ENCODE assay signal across 8 cellular contexts in genomic region chr9:137034709-137035506, GRCh38. TPM values are rescaled to one million over a fixed set of nuclear protein-coding genes. Genes with fewer than 3 reads are reported as not detected.
DNase-seq lines count a peak whose midpoint lies in the region; ATAC-seq and TF ChIP-seq lines count a peak whose summit lies in the region.

No MANE protein-coding gene starts in this region.

- no peaks in the 10 kb centered on the region for H3K9me3 Mint-ChIP-seq in stimulated activated naive CD8-positive, alpha-beta T cell treated with anti-CD3 and anti-CD28 coated beads, Interleukin-15, amount 100 ng/mL, for 72 hours

- H3K9me3 ChIP-seq in neutrophil = no peaks in the 10 kb centered on the region

- H3K4me3 ChIP-seq in fibroblast of the aortic adventitia (ENCODE audit: low read depth, low read length) (no peak overlapping the region), neutrophil (ENCODE audit: low read depth in 1 of 2, low read length in 1 of 2) (peak overlapping the region; percentile 83 to 86)

- H3K4me1 Mint-ChIP-seq in stimulated activated naive CD8-positive, alpha-beta T cell treated with anti-CD3 and anti-CD28 coated beads, Interleukin-15, amount 100 ng/mL, for 72 hours = peaks cover 58% of the 10 kb centered on the region

- ATAC-seq in stimulated activated naive CD8-positive, alpha-beta T cell treated with anti-CD3 and anti-CD28 coated beads, Interleukin-15, amount 100 ng/mL, for 72 hours = peak; percentile 86

- H3K4me1 ChIP-seq in neutrophil (ENCODE audit: control insufficient read depth in 1 of 2, insufficient read depth in 1 of 2, low read depth in 1 of 2, low read length in 1 of 2) = peaks cover 50 to 59% of the 10 kb centered on the region in 2 experiments

- TF ChIP-seq CTCF in fibroblast of the aortic adventitia (IDR thresholded peaks at IDR 0.05; ENCODE audit: insufficient read depth, low read length) (peak; percentile 93), neutrophil (IDR thresholded peaks at IDR 0.05) (peak; percentile 93)

- H3K27ac ChIP-seq in neutrophil = peak overlapping the region; percentile 91

- peak overlapping the region; percentile 84 to 85 for H3K27ac Mint-ChIP-seq in stimulated activated naive CD8-positive, alpha-beta T cell treated with anti-CD3 and anti-CD28 coated beads, Interleukin-15, amount 100 ng/mL, for 72 hours

- peak; percentile 90 for DNase-seq in AG20443 (ENCODE audit: low spot score)
- peak; percentile 96 for DNase-seq in GM19238 (ENCODE audit: insufficient read length, low spot score)
- peak; percentile 81 for DNase-seq in M059J (ENCODE audit: low read depth)
- peak; percentile 35 for DNase-seq in SIG-M5 (lab: John Stamatoyannopoulos, UW)
- peak; percentile 76 for DNase-seq in activated T-helper 9 cell treated with anti-CD3 and anti-CD28 coated beads, Interleukin-2, amount 50 U/mL, for 16 hours (ENCODE audit: low read depth)
- DNase-seq in fibroblast of the aortic adventitia (ENCODE audit: low read depth) = peak; percentile 85
- DNase-seq in stimulated activated naive CD8-positive, alpha-beta T cell treated with anti-CD3 and anti-CD28 coated beads, Interleukin-15, amount 100 ng/mL, for 72 hours = peak; percentile 90 to 93

- no peaks in the 10 kb centered on the region for H3K27me3 Mint-ChIP-seq in stimulated activated naive CD8-positive, alpha-beta T cell treated with anti-CD3 and anti-CD28 coated beads, Interleukin-15, amount 100 ng/mL, for 72 hours

- H3K4me3 Mint-ChIP-seq in stimulated activated naive CD8-positive, alpha-beta T cell treated with anti-CD3 and anti-CD28 coated beads, Interleukin-15, amount 100 ng/mL, for 72 hours = peak overlapping the region; percentile 76 to 83

- H3K36me3 ChIP-seq in neutrophil = peaks cover 54% of the 10 kb centered on the region

- H3K27me3 ChIP-seq in neutrophil = no peaks in the 10 kb centered on the region

RNA-seq across cellular contexts. Expression of gene FUT7, which starts 3.0 kb away (rescaled TPM):
- total RNA-seq in M059J (2014; rRNA removed; shearing (Covaris generic)) = not detected in 2 replicates
- not detected in 2 replicates for total RNA-seq in fibroblast of the aortic adventitia (ENCODE audit: low replicate concordance)

RNA-seq across cellular contexts. Expression of gene ABCA2, which starts 6.9 kb away (rescaled TPM):
- 9.2 and 10.2 TPM in 2 replicates for total RNA-seq in M059J (2014; rRNA removed; shearing (Covaris generic))
- total RNA-seq in fibroblast of the aortic adventitia (ENCODE audit: low replicate concordance) = 21.0 and 25.0 TPM in 2 replicates

RNA-seq across cellular contexts. Expression of gene NPDC1, which starts 11.1 kb away (rescaled TPM):
- 8.2 and 10.7 TPM in 2 replicates for total RNA-seq in M059J (2014; rRNA removed; shearing (Covaris generic))
- 23.8 and 31.6 TPM in 2 replicates for total RNA-seq in fibroblast of the aortic adventitia (ENCODE audit: low replicate concordance)

RNA-seq across cellular contexts. Expression of gene ENTPD2, which starts 19.0 kb away (rescaled TPM):
- not detected in 2 replicates for total RNA-seq in M059J (2014; rRNA removed; shearing (Covaris generic))
- total RNA-seq in fibroblast of the aortic adventitia (ENCODE audit: low replicate concordance) = 0.09 TPM in 1 of 2 replicates, not detected in the other

RNA-seq across cellular contexts. Expression of gene SAPCD2, which starts 35.4 kb away (rescaled TPM):
- 11.8 and 28.5 TPM in 2 replicates for total RNA-seq in M059J (2014; rRNA removed; shearing (Covaris generic))
- 0.41 and 1.5 TPM in 2 replicates for total RNA-seq in fibroblast of the aortic adventitia (ENCODE audit: low replicate concordance)

Comparison
In these comparisons a context has a peak if more than half of its experiments do, and no peak if none do; other contexts are left out.
1. DNase-seq: peak in every context shown above with its lines; median percentile 96 in GM19238; 92 in stimulated activated naive CD8-positive, alpha-beta T cell treated with anti-CD3 and anti-CD28 coated beads, Interleukin-15, amount 100 ng/mL, for 72 hours; 90 in AG20443; 85 in fibroblast of the aortic adventitia; 81 in M059J; 76 in activated T-helper 9 cell treated with anti-CD3 and anti-CD28 coated beads, Interleukin-2, amount 50 U/mL, for 16 hours; 35 in SIG-M5.